9 cellular contexts compared by ENCODE assay signal in the genomic region with DNA sequence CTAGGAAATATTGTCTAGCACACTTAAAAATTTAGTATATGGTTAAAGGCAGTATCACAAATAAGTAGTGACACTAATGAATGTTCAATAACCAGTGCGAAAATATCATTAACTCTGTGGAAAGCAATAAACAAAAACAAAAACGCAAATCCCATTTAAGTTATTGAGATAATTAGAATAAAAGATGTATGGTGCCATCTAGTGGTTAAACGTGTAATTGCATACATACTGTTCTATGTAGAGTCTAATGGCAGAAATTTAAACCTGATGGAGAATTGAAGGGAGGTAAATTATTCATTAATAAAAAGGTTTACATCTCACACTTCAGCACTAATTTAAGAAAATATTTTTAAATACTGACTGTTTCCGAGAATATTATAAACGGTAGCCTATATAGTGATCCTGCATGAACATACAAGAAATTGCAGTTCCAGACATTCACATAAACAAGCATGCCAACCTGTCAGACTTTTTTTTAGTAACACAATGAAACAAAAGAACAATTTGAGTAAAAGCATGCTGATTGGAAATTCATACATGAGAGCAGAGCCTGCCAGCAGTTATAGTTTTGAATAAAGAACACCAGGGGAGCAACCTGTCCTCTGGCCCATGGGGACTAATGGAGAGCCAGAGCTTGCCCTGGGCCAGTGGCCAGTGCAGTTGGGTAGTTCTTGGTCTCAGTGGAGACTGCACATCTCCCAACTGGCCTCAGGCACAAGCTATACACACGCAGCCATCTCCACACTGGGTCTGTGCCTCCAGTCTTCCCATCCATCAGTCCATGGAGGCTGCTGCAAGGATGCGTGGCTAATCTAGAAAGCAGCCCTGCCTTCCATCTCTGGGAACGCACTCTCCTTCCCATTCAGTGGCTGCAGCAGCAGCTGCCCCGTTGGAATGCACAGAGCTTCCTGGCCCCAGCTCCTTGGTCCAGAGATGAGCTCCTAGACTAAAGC. TPM values are rescaled to one million over a fixed set of nuclear protein-coding genes. Genes with fewer than 3 reads are reported as not detected.
DNase-seq lines count a peak whose midpoint lies in the region; ATAC-seq and TF ChIP-seq lines count a peak whose summit lies in the region.
"Had no signal": no experiment of that assay in that cellular context is flagged by ENCODE, and none has a peak within 500 bp of the region (broad histone marks: within the 10 kb centered on the region; RNA-seq: fewer than 3 reads in every experiment).

No MANE protein-coding gene starts in this region.

- H3K4me3 Mint-ChIP-seq in effector memory CD8-positive, alpha-beta T cell, result no peak overlapping the region

- H3K4me3 ChIP-seq in AG09309 (ENCODE audit: control insufficient read depth, low read depth, low read length) (no peak overlapping the region), PC-9 (no peak overlapping the region)
- H3K4me3 ChIP-seq: HAP-1 had no signal

- H3K9me3 ChIP-seq in PC-9 (ENCODE audit: insufficient read depth, low read depth), result no peaks in the 10 kb centered on the region
- H3K9me3 ChIP-seq: HAP-1 had no signal

- POLR2A ChIA-PET in PC-9 (lab: Charles Lee; ENCODE audit: unreplicated experiment), result no interaction called here

- no peaks in the 10 kb centered on the region for H3K4me1 ChIP-seq in PC-9 (replicated peaks; ENCODE audit: insufficient read depth)
- H3K4me1 ChIP-seq: HAP-1 had no signal

- H3K27ac Mint-ChIP-seq in effector memory CD8-positive, alpha-beta T cell, result no peak overlapping the region

- intact Hi-C loops in PC-9 (cut with micrococcal nuclease; ENCODE audit: unreplicated experiment), result loop anchor here (1.0 to 5.0 kb wide), 3 partner anchors 117 to 538 kb away; no protein-coding TSS in a partner anchor

- no peaks in the 10 kb centered on the region for H3K9me3 Mint-ChIP-seq in effector memory CD8-positive, alpha-beta T cell

- ATAC-seq in GM18498 (IDR thresholded peaks at IDR 0.05; ENCODE audit: unreplicated experiment), result peak; percentile 44
- ATAC-seq in effector memory CD8-positive, alpha-beta T cell (replicated peaks), result peak; percentile 74
- ATAC-seq in GM21423 (IDR thresholded peaks at IDR 0.05; ENCODE audit: unreplicated experiment), result no peak

- peak; percentile 44 for TF ChIP-seq CTCF in AG09309 (IDR thresholded peaks at IDR 0.05; ENCODE audit: control insufficient read depth, insufficient read depth, low read depth, low read length, missing control alignments)
- peak; percentile 75 for TF ChIP-seq CTCF in PC-9 (conservative IDR thresholded peaks at IDR 0.05)

- CTCF ChIA-PET in PC-9 (lab: Charles Lee), result no interaction called here

- DNase-seq in AG09309 (ENCODE audit: low read depth), result no peak
- DNase-seq in KG1 (lab: John Stamatoyannopoulos, UW), result peak; percentile 56
- peak in 1 of 2 experiments; percentile 39 for DNase-seq in PC-9
- DNase-seq in effector memory CD8-positive, alpha-beta T cell, result peak in 2 of 3 experiments; percentile 13 to 19
- DNase-seq in midbrain (lab: John Stamatoyannopoulos, UW), result peak; percentile 50
- DNase-seq in caudate nucleus (lab: John Stamatoyannopoulos, UW), result no peak

- H4K20me1 ChIP-seq in PC-9 (ENCODE audit: insufficient read depth), result no peaks in the 10 kb centered on the region

- H3F3A ChIP-seq in PC-9 (ENCODE audit: insufficient read depth, low read depth), result no peaks in the 10 kb centered on the region

- no peaks in the 10 kb centered on the region for H3K27me3 Mint-ChIP-seq in effector memory CD8-positive, alpha-beta T cell

- H3K4me1 Mint-ChIP-seq in effector memory CD8-positive, alpha-beta T cell (ENCODE audit: low read depth in 2 of 2), result no peaks in the 10 kb centered on the region

- H3K36me3 Mint-ChIP-seq in effector memory CD8-positive, alpha-beta T cell (ENCODE audit: insufficient read depth), result no peaks in the 10 kb centered on the region

- no peak overlapping the region for H2AFZ ChIP-seq in PC-9

- H3K9me2 ChIP-seq in PC-9 (ENCODE audit: insufficient read depth), result no peaks in the 10 kb centered on the region

- no peak overlapping the region for H3K27ac ChIP-seq in PC-9
- H3K27ac ChIP-seq in caudate nucleus (ENCODE audit: low read depth, low read length), result no peak overlapping the region

- no peaks in the 10 kb centered on the region for H3K79me2 ChIP-seq in PC-9 (ENCODE audit: low read depth)

- no peaks in the 10 kb centered on the region for H3K27me3 ChIP-seq in PC-9 (ENCODE audit: insufficient read depth, low read depth)

- H3K4me2 ChIP-seq in PC-9, result no peak overlapping the region

- BruUV-seq in PC-9 (replicated peaks; lab: Mats Ljungman, UMichigan), result no TSS peak

- no peaks in the 10 kb centered on the region for H3K36me3 ChIP-seq in PC-9 (ENCODE audit: low read depth)
- H3K36me3 ChIP-seq: HAP-1 had no signal

RNA-seq across cellular contexts. Expression of gene GCG, which starts 28.0 kb away (rescaled TPM):
- not detected in 2 replicates for total RNA-seq in PC-9 (2021)

RNA-seq across cellular contexts. Expression of gene DPP4, which starts 50.1 kb away (rescaled TPM):
- 0.35 and 0.48 TPM in 2 replicates for total RNA-seq in PC-9 (2021)

Comparison
In these comparisons a context has a peak if more than half of its experiments do, and no peak if none do; other contexts are left out.
1. DNase-seq: peak in KG1 (single experiment), effector memory CD8-positive, alpha-beta T cell (2 of 3) and midbrain (single experiment); none in AG09309 (single experiment) and caudate nucleus (0 of 61).